ENCODE assay signal across 15 cellular contexts in genomic region chr22:39493759-39494158, GRCh38. TPM values are rescaled to one million over a fixed set of nuclear protein-coding genes. Genes with fewer than 3 reads are reported as not detected.
DNase-seq lines count a peak whose midpoint lies in the region; ATAC-seq and TF ChIP-seq lines count a peak whose summit lies in the region.
"Had no signal": no experiment of that assay in that cellular context is flagged by ENCODE, and none has a peak within 500 bp of the region (broad histone marks: within the 10 kb centered on the region; RNA-seq: fewer than 3 reads in every experiment).

No MANE protein-coding gene starts in this region.

- intact Hi-C loops in activated B cell treated with CpG ODN at 0.5 μM for 24 hours (cut with micrococcal nuclease), result loop anchor here (1.0 to 2.0 kb wide), 4 partner anchors 21 to 95 kb away; partner anchors contain the start of gene TAB1

- H3K9me3 Mint-ChIP-seq in activated B cell treated with CpG ODN at 0.5 μM for 24 hours (no peaks in the 10 kb centered on the region), mesothelial cell of epicardium (no peaks in the 10 kb centered on the region)
- H3K9me3 Mint-ChIP-seq: effector memory CD8-positive, alpha-beta T cell had no signal

- CTCF ChIA-PET in activated B cell treated with CpG ODN at 0.5 μM for 24 hours (lab: Charles Lee), result interaction anchor here (0.8 to 3.2 kb wide), 18 partner anchors 8 to 543 kb away, joined by 3 to 42 read pairs (median 6); partner anchors contain the start of genes ATF4, MIEF1 and TAB1

- H3K27ac Mint-ChIP-seq in activated B cell treated with CpG ODN at 0.5 μM for 24 hours, result peak overlapping the region; percentile 36
- H3K27ac Mint-ChIP-seq in mesothelial cell of epicardium, result no peak overlapping the region
- H3K27ac Mint-ChIP-seq: effector memory CD8-positive, alpha-beta T cell had no signal

- H3K4me3 Mint-ChIP-seq in activated B cell treated with CpG ODN at 0.5 μM for 24 hours, result no peak overlapping the region
- no peak overlapping the region for H3K4me3 Mint-ChIP-seq in mesothelial cell of epicardium
- H3K4me3 Mint-ChIP-seq: effector memory CD8-positive, alpha-beta T cell had no signal

- peak; percentile 52 for DNase-seq in A172 (ENCODE audit: low spot score)
- DNase-seq in GM04504 (ENCODE audit: low read depth), result peak; percentile 79
- no peak for DNase-seq in activated B cell treated with CpG ODN at 0.5 μM for 24 hours
- peak; percentile 88 to 95 for DNase-seq in foreskin fibroblast
- DNase-seq in activated CD4-positive, alpha-beta T cell treated with anti-CD3 and anti-CD28 coated beads, Interleukin-2, amount 50 U/mL, for 4 hours, result no peak
- DNase-seq in mesothelial cell of epicardium (ENCODE audit: low spot score in 2 of 2, unreplicated experiment in 2 of 2), result no peak
- DNase-seq: adrenal gland, BE2C, NCI-H1436 treated with DMSO at 0.1 percent for 48 hours, SHP77 treated with DMSO at 0.1 percent for 48 hours, spleen had no signal

- H3K27me3 Mint-ChIP-seq in activated B cell treated with CpG ODN at 0.5 μM for 24 hours (no peaks in the 10 kb centered on the region), mesothelial cell of epicardium (ENCODE audit: low read depth) (no peaks in the 10 kb centered on the region)

- POLR2A ChIA-PET in activated B cell treated with CpG ODN at 0.5 μM for 24 hours (lab: Charles Lee), result interaction anchor here (0.9 to 1.8 kb wide), 5 partner anchors 8 to 47 kb away, joined by 4 to 6 read pairs (median 4); partner anchors contain the start of genes ATF4 and MIEF1

- H3K4me1 Mint-ChIP-seq in activated B cell treated with CpG ODN at 0.5 μM for 24 hours (peaks cover 27% of the 10 kb centered on the region), mesothelial cell of epicardium (peaks cover 9% of the 10 kb centered on the region)

- no peak for TF ChIP-seq CTCF in activated B cell treated with CpG ODN at 0.5 μM for 24 hours (IDR thresholded peaks at IDR 0.05)
- no peak for TF ChIP-seq CTCF in foreskin fibroblast (IDR thresholded peaks at IDR 0.05; ENCODE audit: low read depth, low read length)
- no peak for TF ChIP-seq CTCF in mesothelial cell of epicardium (IDR thresholded peaks at IDR 0.05; ENCODE audit: unreplicated experiment)

- H3K36me3 Mint-ChIP-seq in activated B cell treated with CpG ODN at 0.5 μM for 24 hours (ENCODE audit: low read depth) (peaks cover 7% of the 10 kb centered on the region), mesothelial cell of epicardium (no peaks in the 10 kb centered on the region)

- H3K4me3 ChIP-seq in foreskin fibroblast (ENCODE audit: low read depth in 1 of 2, low read length in 2 of 2), result no peak overlapping the region
- H3K4me3 ChIP-seq: adrenal gland, spleen had no signal

- no peak for ATAC-seq in activated B cell treated with CpG ODN at 0.5 μM for 24 hours (ENCODE audit: low read depth)
- ATAC-seq in GM18909 (IDR thresholded peaks at IDR 0.05; ENCODE audit: poor library complexity, unreplicated experiment), result no peak
- ATAC-seq in SK-N-SH treated with all-trans-retinoic acid at 6 μM for 48 hours, result no peak
- ATAC-seq: HepG2 had no signal

TF ChIP-seq in SK-N-SH treated with all-trans-retinoic acid at 6 μM for 48 hours, 23 proteins besides CTCF, POLR2A, EP300 and RAD21:
- TF ChIP-seq POU6F1 (CRISPR knock-in tag; IDR thresholded peaks at IDR 0.05; ENCODE audit: borderline replicate concordance, low read depth), result no peak
- no peak for TF ChIP-seq GLIS3 (CRISPR knock-in tag; IDR thresholded peaks at IDR 0.05)
- TF ChIP-seq ZC3H10 (CRISPR knock-in tag; IDR thresholded peaks at IDR 0.05), result no peak
- TF ChIP-seq ZFP3 (CRISPR knock-in tag; IDR thresholded peaks at IDR 0.05), result no peak
- TF ChIP-seq ZNF565 (CRISPR knock-in tag; conservative IDR thresholded peaks at IDR 0.05; ENCODE audit: low read depth), result no peak
- no peak for TF ChIP-seq ISL1 (CRISPR knock-in tag; IDR thresholded peaks at IDR 0.05)
- no peak for TF ChIP-seq TOX (CRISPR knock-in tag; IDR thresholded peaks at IDR 0.05; ENCODE audit: borderline replicate concordance)
- no peak for TF ChIP-seq RARB (CRISPR knock-in tag; IDR thresholded peaks at IDR 0.05)
- TF ChIP-seq ZNF70 (CRISPR knock-in tag; IDR thresholded peaks at IDR 0.05), result no peak
- TF ChIP-seq CREB5 (CRISPR knock-in tag; IDR thresholded peaks at IDR 0.05; ENCODE audit: low read depth), result no peak
- no peak for TF ChIP-seq ZNF8 (CRISPR knock-in tag; IDR thresholded peaks at IDR 0.05)
- TF ChIP-seq TCF4 (CRISPR knock-in tag; IDR thresholded peaks at IDR 0.05; ENCODE audit: borderline replicate concordance), result no peak
- TF ChIP-seq BACH2 (CRISPR knock-in tag; IDR thresholded peaks at IDR 0.05; ENCODE audit: borderline replicate concordance), result no peak
- TF ChIP-seq ESRRG (CRISPR knock-in tag; IDR thresholded peaks at IDR 0.05), result no peak
- TF ChIP-seq OSR1 (CRISPR knock-in tag; IDR thresholded peaks at IDR 0.05), result no peak
- no peak for TF ChIP-seq CSDC2 (CRISPR knock-in tag; IDR thresholded peaks at IDR 0.05)
- TF ChIP-seq SNAI2 (CRISPR knock-in tag; IDR thresholded peaks at IDR 0.05), result no peak
- no peak for TF ChIP-seq PATZ1 (CRISPR knock-in tag; IDR thresholded peaks at IDR 0.05; ENCODE audit: borderline replicate concordance)
- TF ChIP-seq ZFP30 (CRISPR knock-in tag; IDR thresholded peaks at IDR 0.05), result no peak

RNA-seq across cellular contexts. Expression of gene MIEF1, which starts 8.3 kb away (rescaled TPM):
- total RNA-seq in A172 (2014; rRNA removed; shearing (Covaris generic)), result 14.0 and 15.8 TPM in 2 replicates
- total RNA-seq in activated B cell treated with CpG ODN at 0.5 μM for 24 hours (38.2 and 41.3 TPM in 2 replicates), mesothelial cell of epicardium (29.7 to 35.0 TPM (median 31.9 TPM) in 3 replicates)

RNA-seq across cellular contexts. Expression of gene ATF4, which starts 26.6 kb away (rescaled TPM):
- total RNA-seq in A172 (2014; rRNA removed; shearing (Covaris generic)), result 90.9 and 114 TPM in 2 replicates
- 363 and 368 TPM in 2 replicates for total RNA-seq in activated B cell treated with CpG ODN at 0.5 μM for 24 hours
- total RNA-seq in mesothelial cell of epicardium, result 361 to 378 TPM (median 363 TPM) in 3 replicates

RNA-seq across cellular contexts. Expression of gene MGAT3, which starts 36.9 kb away (rescaled TPM):
- 1.3 and 3.1 TPM in 2 replicates for total RNA-seq in A172 (2014; rRNA removed; shearing (Covaris generic))
- total RNA-seq in activated B cell treated with CpG ODN at 0.5 μM for 24 hours, result 41.5 and 43.4 TPM in 2 replicates
- 43.6 to 45.3 TPM (median 45.0 TPM) in 3 replicates for total RNA-seq in mesothelial cell of epicardium

RNA-seq across cellular contexts. Expression of gene RPS19BP1, which starts 38.8 kb away (rescaled TPM):
- 81.4 and 87.3 TPM in 2 replicates for total RNA-seq in A172 (2014; rRNA removed; shearing (Covaris generic))
- total RNA-seq in activated B cell treated with CpG ODN at 0.5 μM for 24 hours (67.7 and 79.0 TPM in 2 replicates), mesothelial cell of epicardium (30.6 to 33.0 TPM (median 31.9 TPM) in 3 replicates)

Comparison
In these comparisons a context has a peak if more than half of its experiments do, and no peak if none do; other contexts are left out.
1. DNase-seq: peak in A172 (single experiment), GM04504 (single experiment) and foreskin fibroblast (2 of 2); none in activated B cell treated with CpG ODN at 0.5 μM for 24 hours (single experiment), activated CD4-positive, alpha-beta T cell treated with anti-CD3 and anti-CD28 coated beads, Interleukin-2, amount 50 U/mL, for 4 hours (0 of 2) and mesothelial cell of epicardium (0 of 2).
2. RNA of gene MGAT3, which starts 36.9 kb away (total RNA-seq): 43.6 to 45.3 TPM in mesothelial cell of epicardium and 41.5 to 43.4 TPM in activated B cell treated with CpG ODN at 0.5 μM for 24 hours; 1.3 to 3.1 TPM in A172; every median in the first group is over 10 times any median in the second.